ENCODE assay signal across 31 cellular contexts in genomic region chr12:22215467-22216253, GRCh38.
DNase-seq lines count a peak whose midpoint lies in the region; ATAC-seq, FAIRE-seq and TF ChIP-seq lines count a peak whose summit lies in the region.
"Had no signal": no experiment of that assay in that cellular context is flagged by ENCODE, and none has a peak within 500 bp of the region (broad histone marks: within the 10 kb centered on the region; RNA-seq: fewer than 3 reads in every experiment).

No MANE protein-coding gene starts in this region.

- TF ChIP-seq POLR2A in A549 (IDR thresholded peaks at IDR 0.05; ENCODE audit: low read length) = no peak
- no peak for TF ChIP-seq POLR2A in IMR-90 (IDR thresholded peaks at IDR 0.05; ENCODE audit: low read depth, low read length)

- no peak for TF ChIP-seq EP300 in A549 (IDR thresholded peaks at IDR 0.05)

- H3K27ac ChIP-seq in A549 = no peak overlapping the region
- H3K27ac ChIP-seq in IMR-90 (ENCODE audit: insufficient read depth, low read length) = no peak overlapping the region
- H3K27ac ChIP-seq in kidney (ENCODE audit: low read depth in 2 of 2, low read length in 2 of 2) = no peak overlapping the region
- H3K27ac ChIP-seq: BLaER1, thyroid gland, uterus had no signal

- no peak overlapping the region for H3K18ac ChIP-seq in IMR-90 (ENCODE audit: low read depth, low read length)

- H3K36me3 ChIP-seq in IMR-90 (ENCODE audit: control insufficient read depth, insufficient read depth, low read length) = no peaks in the 10 kb centered on the region
- no peaks in the 10 kb centered on the region for H3K36me3 ChIP-seq in adipocyte (ENCODE audit: control insufficient read depth, insufficient read depth, low read length, severe bottlenecking)
- H3K36me3 ChIP-seq in kidney (ENCODE audit: control insufficient read depth in 1 of 2, insufficient read depth in 2 of 2, low read length in 2 of 2) = no peaks in the 10 kb centered on the region
- H3K36me3 ChIP-seq: BLaER1, thyroid gland, uterus had no signal

- H3K79me1 ChIP-seq in IMR-90 (ENCODE audit: low read depth in 1 of 2, low read length in 2 of 2) = no peaks in the 10 kb centered on the region

- no TSS peak for BruUV-seq in IMR-90 (replicated peaks; lab: Mats Ljungman, UMichigan)

- no peak overlapping the region for H2BK120ac ChIP-seq in IMR-90 (ENCODE audit: low read depth, low read length)

- TF ChIP-seq RAD21 in A549 (conservative IDR thresholded peaks at IDR 0.05 in 1 of 2, IDR thresholded peaks at IDR 0.05 in 1 of 2) (no peak), IMR-90 (IDR thresholded peaks at IDR 0.05; ENCODE audit: low read length) (no peak)

- H2BK5ac ChIP-seq in IMR-90 (ENCODE audit: low read depth, low read length, poor library complexity, severe bottlenecking) = no peak overlapping the region

- H3K9me3 ChIP-seq in A549 (no peaks in the 10 kb centered on the region), IMR-90 (ENCODE audit: control insufficient read depth, insufficient read depth, low read length) (no peaks in the 10 kb centered on the region), adipocyte (ENCODE audit: control insufficient read depth, low read length) (no peaks in the 10 kb centered on the region), kidney (ENCODE audit: control insufficient read depth in 1 of 2, low read length in 2 of 2) (no peaks in the 10 kb centered on the region)
- H3K9me3 ChIP-seq: SK-N-SH, thyroid gland, uterus had no signal

- H4K91ac ChIP-seq in IMR-90 (ENCODE audit: insufficient read depth, low read depth, low read length) = no peak overlapping the region

- H3K56ac ChIP-seq in IMR-90 (ENCODE audit: extremely low read depth, insufficient read depth, low read length) = no peak overlapping the region

- POLR2A ChIA-PET in A549 (lab: Yijun Ruan, JAX) (no interaction called here), IMR-90 (lab: Charles Lee; ENCODE audit: unreplicated experiment) (no interaction called here)

- no peak overlapping the region for H2AK5ac ChIP-seq in IMR-90 (ENCODE audit: low read depth, low read length)

- no peak overlapping the region for H3K23ac ChIP-seq in IMR-90 (ENCODE audit: low read depth, low read length)

- no peak overlapping the region for H2AFZ ChIP-seq in IMR-90 (replicated peaks; ENCODE audit: low read length, poor library complexity)

- H4K20me1 ChIP-seq in IMR-90 (ENCODE audit: insufficient read depth, low read length) = no peaks in the 10 kb centered on the region
- H4K20me1 ChIP-seq: BLaER1 had no signal

- in situ Hi-C loops in IMR-90 (cut with MboI; ENCODE audit: low sequenced_read_pairs) = no loop called here

- H2BK20ac ChIP-seq in IMR-90 (ENCODE audit: low read depth, low read length) = no peak overlapping the region

- no peaks in the 10 kb centered on the region for H3K9me1 ChIP-seq in IMR-90 (ENCODE audit: insufficient read depth, low read length)

- H3K4me1 ChIP-seq in A549 (no peaks in the 10 kb centered on the region), IMR-90 (ENCODE audit: control insufficient read depth, insufficient read depth, low read length) (no peaks in the 10 kb centered on the region), adipocyte (ENCODE audit: control insufficient read depth, insufficient read depth, low read length) (peaks cover 6% of the 10 kb centered on the region), kidney (ENCODE audit: control insufficient read depth in 1 of 2, insufficient read depth in 1 of 2, low read depth in 1 of 2, low read length in 2 of 2) (no peaks in the 10 kb centered on the region)
- H3K4me1 ChIP-seq: BLaER1, thyroid gland, uterus had no signal

- H4K5ac ChIP-seq in IMR-90 (ENCODE audit: low read depth, low read length) = no peak overlapping the region

- TF ChIP-seq CTCF in A549 (IDR thresholded peaks at IDR 0.05) (no peak), IMR-90 (conservative IDR thresholded peaks at IDR 0.05; ENCODE audit: low read depth, low read length) (no peak), kidney (IDR thresholded peaks at IDR 0.05; ENCODE audit: borderline replicate concordance, extremely low read depth, insufficient read depth) (no peak)

- 85% methylated on average over 4 of the region's 4 CpGs for WGBS in A549 (ENCODE audit: missing lambda C conversion rate)
- WGBS in IMR-90 (ENCODE audit: extremely low coverage in 2 of 2, insufficient read length in 1 of 2), 2 experiments = 100% methylated on average over 2 of the region's 4 CpGs; no CpG with 5 or more reads in 1 of the 2 experiments

- H3K9ac ChIP-seq in IMR-90 (ENCODE audit: low read depth, low read length) (no peak overlapping the region), adipocyte (ENCODE audit: low read length) (no peak overlapping the region), kidney (ENCODE audit: low read length in 2 of 2) (no peak overlapping the region)
- H3K9ac ChIP-seq: BLaER1, SK-N-SH had no signal

- H3K4me2 ChIP-seq in A549 = no peak overlapping the region
- no peak overlapping the region for H3K4me2 ChIP-seq in IMR-90 (ENCODE audit: low read depth, low read length)
- H3K4me2 ChIP-seq: BLaER1, SK-N-SH had no signal

- H3K27me3 ChIP-seq in IMR-90 (ENCODE audit: control insufficient read depth, insufficient read depth, low read length) = peaks cover 2% of the 10 kb centered on the region; the same call in 1 of the 2 replicates
- H3K27me3 ChIP-seq in adipocyte (replicated peaks; ENCODE audit: control insufficient read depth, insufficient read depth, low read length) = no peaks in the 10 kb centered on the region
- H3K27me3 ChIP-seq: BLaER1, thyroid gland, uterus had no signal

- H3K4me3 ChIP-seq in A549 (no peak overlapping the region), IMR-90 (ENCODE audit: insufficient read depth, low read depth, low read length) (no peak overlapping the region), adipocyte (ENCODE audit: low read length) (no peak overlapping the region), kidney (ENCODE audit: low read length in 2 of 2) (no peak overlapping the region)
- H3K4me3 ChIP-seq: BLaER1, thyroid gland, uterus had no signal

- H2BK15ac ChIP-seq in IMR-90 (ENCODE audit: low read depth, low read length) = no peak overlapping the region

- dilution Hi-C loops in IMR-90 (cut with HindIII; ENCODE audit: low sequenced_read_pairs, unreplicated experiment) = no loop called here

- intact Hi-C loops in IMR-90 (cut with micrococcal nuclease) = no loop called here
- intact Hi-C loops in kidney (cut with DNase I) = no loop called here

- no peak for ATAC-seq in A549
- ATAC-seq in IMR-90 (ENCODE audit: low read depth) = peak; percentile 40
- ATAC-seq in HG03457 (IDR thresholded peaks at IDR 0.05; ENCODE audit: unreplicated experiment) = no peak
- ATAC-seq: right cardiac atrium; stimulated activated naive CD8-positive, alpha-beta T cell treated with anti-CD3 and anti-CD28 coated beads, Interleukin-15, amount 100 ng/mL, for 72 hours; T-helper 17 cell had no signal

- CTCF ChIA-PET in A549 (lab: Yijun Ruan, JAX) = interaction anchor here (0.6 kb wide), 1 partner anchor 1125 kb away, joined by 3 read pairs; no protein-coding TSS in a partner anchor
- CTCF ChIA-PET in IMR-90 (lab: Yijun Ruan, JAX) = no interaction called here

- no peak overlapping the region for H2AK9ac ChIP-seq in IMR-90 (replicated peaks; ENCODE audit: low read depth, low read length, poor library complexity)

- H4K8ac ChIP-seq in IMR-90 (ENCODE audit: low read depth in 2 of 2, low read length in 2 of 2) = no peak overlapping the region

- H3K14ac ChIP-seq in IMR-90 (replicated peaks; ENCODE audit: low read depth, low read length) = no peak overlapping the region

- no peak for DNase-seq in A549 (ENCODE audit: low read depth in 1 of 2, low spot score in 1 of 2)
- DNase-seq in IMR-90 = peak; percentile 10
- DNase-seq in adipocyte (ENCODE audit: low read depth) = peak; percentile 61
- DNase-seq in fibroblast of peridontal ligament (ENCODE audit: extremely low read depth) = peak; percentile 81
- no peak for DNase-seq in stimulated activated naive CD4-positive, alpha-beta T cell (lab: John Stamatoyannopoulos, UW)
- DNase-seq in NCI-H82 (lab: John Stamatoyannopoulos, UW) = no peak
- DNase-seq in kidney = no peak
- DNase-seq: activated CD4-positive, alpha-beta memory T cell treated with anti-CD3 and anti-CD28 coated beads for 36 hours; activated CD4-positive, CD25-positive, alpha-beta regulatory T cell treated with anti-CD3 and anti-CD28 coated beads, Interleukin-2, amount 50 U/mL, for 72 hours; activated CD8-positive, alpha-beta memory T cell treated with anti-CD3 and anti-CD28 coated beads, Interleukin-2, amount 50 U/mL, for 4 hours; activated naive CD4-positive, alpha-beta T cell treated with Interleukin-2 at 50 U/mL for 16 hours; DMS 273 treated with DMSO at 0.1 percent for 48 hours; EL; head of caudate nucleus; Karpas-422; NCI-H1092 treated with DMSO at 0.1 percent for 48 hours; NCI-H1694 treated with DMSO at 0.1 percent for 48 hours; NCI-H446; OCI-M1; right cardiac atrium; SK-N-SH; stimulated activated CD8-positive, alpha-beta memory T cell treated with anti-CD3 and anti-CD28 coated beads, Interleukin-4, amount 100 ng/mL, for 48 hours; stimulated activated naive CD8-positive, alpha-beta T cell treated with anti-CD3 and anti-CD28 coated beads, Interleukin-15, amount 100 ng/mL, for 72 hours; T-helper 17 cell; thyroid gland; uterus had no signal

- no peak overlapping the region for H3K4ac ChIP-seq in IMR-90 (ENCODE audit: low read depth, low read length)

- FAIRE-seq in A549 (lab: Jason Lieb, UNC) = peak; percentile 56
- FAIRE-seq in kidney (lab: Jason Lieb, UNC) = no peak
- FAIRE-seq: endothelial cell of umbilical vein, GM18507, H54 had no signal

TF ChIP-seq in A549, 52 proteins besides CTCF, POLR2A, EP300 and RAD21 (continues in another document):
- TF ChIP-seq MYC (IDR thresholded peaks at IDR 0.05; ENCODE audit: borderline replicate concordance, low read length) (no peak), CHD4 (IDR thresholded peaks at IDR 0.05; ENCODE audit: borderline replicate concordance) (no peak)

TF ChIP-seq in IMR-90, 13 proteins besides CTCF, POLR2A, EP300 and RAD21 (continues in another document):
- no peak for TF ChIP-seq SMC3 (IDR thresholded peaks at IDR 0.05; ENCODE audit: low read depth, low read length)
- no peak for TF ChIP-seq USF2 (IDR thresholded peaks at IDR 0.05; ENCODE audit: low read depth, low read length)
- no peak for TF ChIP-seq NFE2L2 (IDR thresholded peaks at IDR 0.05; ENCODE audit: low read depth, low read length)
- TF ChIP-seq RCOR1 (IDR thresholded peaks at IDR 0.05; ENCODE audit: insufficient replicate concordance, low read length) = no peak
- peak; percentile 89 for TF ChIP-seq CEBPB (IDR thresholded peaks at IDR 0.05; ENCODE audit: low read depth, low read length)

Comparison
In these comparisons a context has a peak if more than half of its experiments do, and no peak if none do; other contexts are left out.
1. DNase-seq: peak in IMR-90 (single experiment), adipocyte (single experiment) and fibroblast of peridontal ligament (single experiment); none in A549 (0 of 2), stimulated activated naive CD4-positive, alpha-beta T cell (0 of 6), NCI-H82 (single experiment) and kidney (single experiment).